Comparison of ENCODE assay signal across 12 cellular contexts in genomic region chr17:19247423-19247822, GRCh38. TPM values are rescaled to one million over a fixed set of nuclear protein-coding genes. Genes with fewer than 3 reads are reported as not detected.
DNase-seq lines count a peak whose midpoint lies in the region; ATAC-seq and TF ChIP-seq lines count a peak whose summit lies in the region.
"Had no signal": no experiment of that assay in that cellular context is flagged by ENCODE, and none has a peak within 500 bp of the region (broad histone marks: within the 10 kb centered on the region; RNA-seq: fewer than 3 reads in every experiment).

No MANE protein-coding gene starts in this region.

- TF ChIP-seq CTCF in nephron progenitor cell (IDR thresholded peaks at IDR 0.05): no peak

- ATAC-seq in left ventricle myocardium superior (no peak), Right ventricle myocardium superior (ENCODE audit: poor library complexity) (no peak), HG02938 (IDR thresholded peaks at IDR 0.05; ENCODE audit: unreplicated experiment) (no peak)
- ATAC-seq: activated CD8-positive, alpha-beta T cell treated with anti-CD3 and anti-CD28 coated beads for 36 hours; natural killer cell had no signal

- no peak overlapping the region for H3K4me3 Mint-ChIP-seq in nephron progenitor cell
- H3K4me3 Mint-ChIP-seq: activated CD8-positive, alpha-beta T cell treated with anti-CD3 and anti-CD28 coated beads for 36 hours; central memory CD8-positive, alpha-beta T cell; natural killer cell had no signal

- intact Hi-C loops in left ventricle myocardium superior (cut with micrococcal nuclease): no loop called here
- intact Hi-C loops in Right ventricle myocardium superior (cut with DNase I): no loop called here

- H3K27me3 Mint-ChIP-seq in nephron progenitor cell (ENCODE audit: low read depth, poor library complexity): no peaks in the 10 kb centered on the region

- peak overlapping the region; percentile 89 for H3K27ac Mint-ChIP-seq in nephron progenitor cell
- H3K27ac Mint-ChIP-seq: activated CD8-positive, alpha-beta T cell treated with anti-CD3 and anti-CD28 coated beads for 36 hours; natural killer cell had no signal

- peaks cover 4% of the 10 kb centered on the region for H3K9me3 Mint-ChIP-seq in nephron progenitor cell
- H3K9me3 Mint-ChIP-seq: activated CD8-positive, alpha-beta T cell treated with anti-CD3 and anti-CD28 coated beads for 36 hours; central memory CD8-positive, alpha-beta T cell; natural killer cell had no signal

- peak; percentile 19 for DNase-seq in left ventricle myocardium superior
- no peak for DNase-seq in Right ventricle myocardium superior
- no peak for DNase-seq in epithelial cell of prostate (ENCODE audit: low read depth, low spot score)
- DNase-seq in nephron progenitor cell: no peak
- DNase-seq in caudate nucleus (lab: John Stamatoyannopoulos, UW): no peak
- DNase-seq in Ammon's horn (ENCODE audit: low spot score): no peak
- DNase-seq in DMS53 (lab: John Stamatoyannopoulos, UW): no peak
- DNase-seq: activated CD8-positive, alpha-beta T cell treated with anti-CD3 and anti-CD28 coated beads for 36 hours; natural killer cell; NCI-H345 had no signal

- H3K4me1 Mint-ChIP-seq in nephron progenitor cell: peaks cover 60% of the 10 kb centered on the region
- H3K4me1 Mint-ChIP-seq: natural killer cell had no signal

- H3K36me3 Mint-ChIP-seq in nephron progenitor cell (ENCODE audit: low read depth): peaks cover 28% of the 10 kb centered on the region
- H3K36me3 Mint-ChIP-seq: natural killer cell had no signal

- H3K27ac ChIP-seq in epithelial cell of prostate: peak overlapping the region; percentile 40
- no peak overlapping the region for H3K27ac ChIP-seq in caudate nucleus (ENCODE audit: low read depth, low read length)

RNA-seq across cellular contexts. Expression of gene EPN2, which starts 10.3 kb away (rescaled TPM):
- 94.5 TPM for total RNA-seq in left ventricle myocardium superior
- 91.0 TPM for total RNA-seq in Right ventricle myocardium superior
